23 cellular contexts compared by ENCODE assay signal in genomic region chr10:21754410-21755011, GRCh38.
DNase-seq lines count a peak whose midpoint lies in the region; ATAC-seq and TF ChIP-seq lines count a peak whose summit lies in the region.
"Had no signal": no experiment of that assay in that cellular context is flagged by ENCODE, and none has a peak within 500 bp of the region (broad histone marks: within the 10 kb centered on the region; RNA-seq: fewer than 3 reads in every experiment).

No MANE protein-coding gene starts in this region.

- H3K27me3 Mint-ChIP-seq in activated T-cell treated with anti-CD3 and anti-CD28 coated beads, Interleukin-2, amount 50 U/mL, for 4 hours (ENCODE audit: low read depth), result no peaks in the 10 kb centered on the region
- H3K27me3 Mint-ChIP-seq: dendritic cell treated with granulocyte-macrophage colony-stimulating factor and Interleukin-4, amounts not matched to agents 40 ng/mL and 50 ng/mL, for 4 days; stimulated activated memory B cell treated with anti-CD40 and anti-IgM and Interleukin-4, amounts not matched to agents 10 μg/mL and 1 μg/mL and 100 μg/mL, for 72 hours had no signal

- no peak overlapping the region for H4K91ac ChIP-seq in trophoblast cell (ENCODE audit: low read depth, low read length)

- H3K4me3 Mint-ChIP-seq in activated T-cell treated with anti-CD3 and anti-CD28 coated beads, Interleukin-2, amount 50 U/mL, for 4 hours, result no peak overlapping the region
- H3K4me3 Mint-ChIP-seq: CD14-positive monocyte; dendritic cell treated with granulocyte-macrophage colony-stimulating factor and Interleukin-4, amounts not matched to agents 40 ng/mL and 50 ng/mL, for 4 days; stimulated activated memory B cell treated with anti-CD40 and anti-IgM and Interleukin-4, amounts not matched to agents 10 μg/mL and 1 μg/mL and 100 μg/mL, for 72 hours had no signal

- H3K4me1 ChIP-seq in smooth muscle cell (ENCODE audit: low read depth) (peaks cover 25% of the 10 kb centered on the region), trophoblast cell (ENCODE audit: control insufficient read depth in 1 of 2, insufficient read depth in 2 of 2, low read length in 2 of 2) (peaks cover 16 to 30% of the 10 kb centered on the region in 2 experiments)
- H3K4me1 ChIP-seq: pancreas, sigmoid colon had no signal

- no peaks in the 10 kb centered on the region for H3K36me3 ChIP-seq in smooth muscle cell (ENCODE audit: low read depth)
- H3K36me3 ChIP-seq in trophoblast cell (ENCODE audit: control insufficient read depth in 1 of 2, insufficient read depth in 2 of 2, low read length in 2 of 2), result peaks cover 20 to 26% of the 10 kb centered on the region in 2 experiments

- no peak overlapping the region for H2BK12ac ChIP-seq in trophoblast cell (ENCODE audit: low read length)

- H3F3A ChIP-seq in smooth muscle cell (ENCODE audit: low read depth), result peaks cover 17% of the 10 kb centered on the region

- no peak overlapping the region for H2BK5ac ChIP-seq in trophoblast cell (ENCODE audit: low read depth, low read length, poor library complexity)

- no peak overlapping the region for H2AK5ac ChIP-seq in trophoblast cell (ENCODE audit: low read length)

- no peak overlapping the region for H3K23ac ChIP-seq in trophoblast cell (ENCODE audit: low read length)

- no peaks in the 10 kb centered on the region for H3K4me1 Mint-ChIP-seq in activated T-cell treated with anti-CD3 and anti-CD28 coated beads, Interleukin-2, amount 50 U/mL, for 4 hours (ENCODE audit: low read depth)
- H3K4me1 Mint-ChIP-seq: stimulated activated memory B cell treated with anti-CD40 and anti-IgM and Interleukin-4, amounts not matched to agents 10 μg/mL and 1 μg/mL and 100 μg/mL, for 72 hours had no signal

- no peak overlapping the region for H4K8ac ChIP-seq in trophoblast cell (ENCODE audit: low read depth, low read length)

- no peak for ATAC-seq in activated T-cell treated with anti-CD3 and anti-CD28 coated beads, Interleukin-2, amount 50 U/mL, for 4 hours
- ATAC-seq: foreskin keratinocyte; pancreas; stimulated activated memory B cell treated with anti-CD40 and anti-IgM and Interleukin-4, amounts not matched to agents 10 μg/mL and 1 μg/mL and 100 μg/mL, for 72 hours had no signal

- H3K27ac ChIP-seq in smooth muscle cell (ENCODE audit: low read depth) (no peak overlapping the region), trophoblast cell (ENCODE audit: low read depth, low read length) (no peak overlapping the region)
- H3K27ac ChIP-seq: epithelial cell of prostate, foreskin keratinocyte, pancreas, sigmoid colon had no signal

- H3K18ac ChIP-seq in trophoblast cell (ENCODE audit: low read length), result no peak overlapping the region

- no peaks in the 10 kb centered on the region for H3K79me2 ChIP-seq in smooth muscle cell (ENCODE audit: low read depth)
- H3K79me2 ChIP-seq in trophoblast cell (ENCODE audit: control insufficient read depth, insufficient read depth, low read length, poor library complexity), result no peaks in the 10 kb centered on the region

- H3K36me3 Mint-ChIP-seq in activated T-cell treated with anti-CD3 and anti-CD28 coated beads, Interleukin-2, amount 50 U/mL, for 4 hours (ENCODE audit: insufficient read depth), result peaks cover 8% of the 10 kb centered on the region

- H3K9me3 ChIP-seq in smooth muscle cell (replicated peaks; ENCODE audit: low read depth) (no peaks in the 10 kb centered on the region), trophoblast cell (ENCODE audit: insufficient read depth, low read depth, low read length) (no peaks in the 10 kb centered on the region)
- H3K9me3 ChIP-seq: pancreas, sigmoid colon had no signal

- no peaks in the 10 kb centered on the region for H4K20me1 ChIP-seq in smooth muscle cell (ENCODE audit: low read depth)

- H3K9ac ChIP-seq in smooth muscle cell (ENCODE audit: low read depth), result no peak overlapping the region
- H3K9ac ChIP-seq in trophoblast cell (ENCODE audit: low read length), result no peak overlapping the region

- TF ChIP-seq CTCF in smooth muscle cell (IDR thresholded peaks at IDR 0.05; ENCODE audit: borderline replicate concordance, insufficient read depth, poor library complexity, severe bottlenecking), result no peak

- 67% methylated on average over 10 of the region's 10 CpGs for WGBS in smooth muscle cell (ENCODE audit: low lambda C conversion rate)
- no CpG with 5 or more reads among the region's 10 CpGs for WGBS in trophoblast cell (ENCODE audit: extremely low coverage, insufficient coverage, insufficient read length)

- H3K4me3 ChIP-seq in smooth muscle cell, result no peak overlapping the region
- no peak overlapping the region for H3K4me3 ChIP-seq in trophoblast cell (ENCODE audit: low read depth, low read length)
- H3K4me3 ChIP-seq: pancreas, sigmoid colon had no signal

- no peak overlapping the region for H4K12ac ChIP-seq in trophoblast cell (ENCODE audit: low read depth, low read length)

- no peak overlapping the region for H2BK120ac ChIP-seq in trophoblast cell (ENCODE audit: insufficient read depth, low read length, poor library complexity)

- no peaks in the 10 kb centered on the region for H3K27me3 ChIP-seq in smooth muscle cell (ENCODE audit: low read depth)
- H3K27me3 ChIP-seq in trophoblast cell (ENCODE audit: insufficient read depth, low read length), result no peaks in the 10 kb centered on the region
- H3K27me3 ChIP-seq: foreskin keratinocyte, pancreas, sigmoid colon had no signal

- H2AFZ ChIP-seq in smooth muscle cell (ENCODE audit: low read depth), result no peak overlapping the region
- no peak overlapping the region for H2AFZ ChIP-seq in trophoblast cell (ENCODE audit: insufficient read depth, low read length, poor library complexity)

- H3K4me2 ChIP-seq in smooth muscle cell, result no peak overlapping the region
- no peak overlapping the region for H3K4me2 ChIP-seq in trophoblast cell (ENCODE audit: low read length)

- H3K4ac ChIP-seq in trophoblast cell (ENCODE audit: low read depth, low read length), result no peak overlapping the region

- peaks cover 8% of the 10 kb centered on the region for H3K79me1 ChIP-seq in trophoblast cell (ENCODE audit: low read length)

- H3K9me3 Mint-ChIP-seq in activated T-cell treated with anti-CD3 and anti-CD28 coated beads, Interleukin-2, amount 50 U/mL, for 4 hours, result no peaks in the 10 kb centered on the region
- H3K9me3 Mint-ChIP-seq: CD14-positive monocyte; dendritic cell treated with granulocyte-macrophage colony-stimulating factor and Interleukin-4, amounts not matched to agents 40 ng/mL and 50 ng/mL, for 4 days; stimulated activated memory B cell treated with anti-CD40 and anti-IgM and Interleukin-4, amounts not matched to agents 10 μg/mL and 1 μg/mL and 100 μg/mL, for 72 hours had no signal

- peak; percentile 47 for DNase-seq in activated CD8-positive, alpha-beta memory T cell treated with anti-CD3 and anti-CD28 coated beads for 24 hours
- DNase-seq in activated CD8-positive, alpha-beta memory T cell treated with anti-CD3 and anti-CD28 coated beads, Interleukin-2, amount 50 U/mL, for 4 hours, result no peak
- DNase-seq in OCI-M1 (lab: John Stamatoyannopoulos, UW) (peak; percentile 10), glomerular visceral epithelial cell (ENCODE audit: extremely low spot score) (peak; percentile 12), smooth muscle cell (lab: John Stamatoyannopoulos, UW; ENCODE audit: unreplicated experiment) (peak; percentile 17), trophoblast cell (no peak), GM03348 (ENCODE audit: low spot score) (no peak)
- no peak for DNase-seq in activated T-cell treated with anti-CD3 and anti-CD28 coated beads, Interleukin-2, amount 50 U/mL, for 4 hours
- DNase-seq: activated CD4-positive, alpha-beta T cell treated with anti-CD3 and anti-CD28 coated beads for 1 hour; foreskin keratinocyte; hypothalamus; kidney; mammary epithelial cell; NCI-H1092; NCI-H2029; NCI-H226; pancreas; sigmoid colon; stimulated activated CD4-positive, alpha-beta T cell treated with anti-CD3 and anti-CD28 coated beads, Interleukin-1b, Interleukin-23, amount 100 ng/mL, for 48 hours had no signal

- no peak overlapping the region for H3K14ac ChIP-seq in trophoblast cell (ENCODE audit: low read length)

Comparison
In these comparisons a context has a peak if more than half of its experiments do, and no peak if none do; other contexts are left out.
1. DNase-seq: peak in activated CD8-positive, alpha-beta memory T cell treated with anti-CD3 and anti-CD28 coated beads for 24 hours (single experiment), OCI-M1 (single experiment), glomerular visceral epithelial cell (single experiment) and smooth muscle cell (single experiment); none in activated CD8-positive, alpha-beta memory T cell treated with anti-CD3 and anti-CD28 coated beads, Interleukin-2, amount 50 U/mL, for 4 hours (single experiment), activated T-cell treated with anti-CD3 and anti-CD28 coated beads, Interleukin-2, amount 50 U/mL, for 4 hours (single experiment), trophoblast cell (0 of 2) and GM03348 (single experiment).